Comparison of ENCODE assay signal across 8 cellular contexts in genomic region chr6:170049641-170050491, GRCh38.
DNase-seq lines count a peak whose midpoint lies in the region; ATAC-seq, FAIRE-seq and TF ChIP-seq lines count a peak whose summit lies in the region.
"Had no signal": no experiment of that assay in that cellular context is flagged by ENCODE, and none has a peak within 500 bp of the region (broad histone marks: within the 10 kb centered on the region; RNA-seq: fewer than 3 reads in every experiment).

No MANE protein-coding gene starts in this region.

- no peaks in the 10 kb centered on the region for H3K4me1 Mint-ChIP-seq in activated CD4-positive, alpha-beta T cell treated with anti-CD3 and anti-CD28 coated beads, Interleukin-2, amount 10 ng/mL, durations not matched to agents 24 days and 14 days

- H3K23me2 ChIP-seq in H1 (ENCODE audit: low read depth, low read length), result no peaks in the 10 kb centered on the region

- no peaks in the 10 kb centered on the region for H3K36me3 Mint-ChIP-seq in activated CD4-positive, alpha-beta T cell treated with anti-CD3 and anti-CD28 coated beads, Interleukin-2, amount 10 ng/mL, durations not matched to agents 24 days and 14 days (ENCODE audit: low read depth)

- 98% methylated on average over 29 of the region's 36 CpGs; no CpG with 5 or more reads in 1 of the 2 experiments for WGBS in H1 (ENCODE audit: extremely low coverage in 1 of 2, insufficient coverage in 1 of 2, insufficient read length in 1 of 2, insufficient replicate concordance in 2 of 2, low coverage in 1 of 2, low lambda C conversion rate in 2 of 2, missing lambda C conversion rate in 1 of 2), 2 experiments

- H4K91ac ChIP-seq in H1 (replicated peaks; ENCODE audit: insufficient read length, low read length), result no peak overlapping the region

- ATAC-seq in GM21717 (IDR thresholded peaks at IDR 0.05; ENCODE audit: unreplicated experiment), result no peak

- H3K27me3 ChIP-seq in H1 (replicated peaks in 1 of 4; ENCODE audit: control insufficient read depth in 3 of 4, extremely low read depth in 1 of 4, insufficient read depth in 3 of 4, low read length in 3 of 4) (no peaks in the 10 kb centered on the region), tibial artery (peaks cover 0 to 21% of the 10 kb centered on the region in 2 donors)

- no peaks in the 10 kb centered on the region for H3K9me3 Mint-ChIP-seq in activated CD4-positive, alpha-beta T cell treated with anti-CD3 and anti-CD28 coated beads, Interleukin-2, amount 10 ng/mL, durations not matched to agents 24 days and 14 days

- TF ChIP-seq POLR2A in H1 (IDR thresholded peaks at IDR 0.05; ENCODE audit: control extremely low read depth in 1 of 2, low read depth in 2 of 2, low read length in 2 of 2), result no peak

- no peak overlapping the region for H3K18ac ChIP-seq in H1 (ENCODE audit: extremely low read depth, low read length)

- no peak overlapping the region for H2AFZ ChIP-seq in H1 (ENCODE audit: low read length)

- H2BK120ac ChIP-seq in H1 (replicated peaks; ENCODE audit: low read depth, low read length), result no peak overlapping the region

- H3K36me3 ChIP-seq in H1 (ENCODE audit: control insufficient read depth in 2 of 4, insufficient read depth in 4 of 4, low read length in 3 of 4), result no peaks in the 10 kb centered on the region
- no peaks in the 10 kb centered on the region for H3K36me3 ChIP-seq in tibial artery

- H3K9ac ChIP-seq in H1 (replicated peaks in 1 of 4; ENCODE audit: extremely low read depth in 1 of 4, low read depth in 3 of 4, low read length in 3 of 4), result no peak overlapping the region

- H3K4me1 ChIP-seq in H1 (replicated peaks in 1 of 4; ENCODE audit: control insufficient read depth in 3 of 4, insufficient read depth in 4 of 4, low read length in 3 of 4) (no peaks in the 10 kb centered on the region; a peak in 1 of 7 replicates), tibial artery (no peaks in the 10 kb centered on the region)

- POLR2A ChIA-PET in H1 (lab: Charles Lee; ENCODE audit: partially characterized antibody), result no interaction called here

- no peak overlapping the region for H3K23ac ChIP-seq in H1 (ENCODE audit: insufficient read length)

- H4K5ac ChIP-seq in H1 (ENCODE audit: insufficient read length, low read depth, low read length), result no peak overlapping the region

- H3K4me2 ChIP-seq in H1 (ENCODE audit: insufficient read depth in 1 of 2, low read depth in 2 of 2, low read length in 2 of 2), result no peak overlapping the region

- H3K79me2 ChIP-seq in H1 (ENCODE audit: control insufficient read depth in 1 of 2, insufficient read depth in 2 of 2, low read length in 2 of 2), result no peaks in the 10 kb centered on the region

- intact Hi-C loops in tibial artery (cut with DNase I; ENCODE audit: low total_unique reads), result no loop called here
- intact Hi-C loops in activated CD4-positive, alpha-beta T cell treated with anti-CD3 and anti-CD28 coated beads, Interleukin-2, amount 10 ng/mL, durations not matched to agents 24 days and 14 days (cut with micrococcal nuclease), result no loop called here

- H3K14ac ChIP-seq in H1 (ENCODE audit: insufficient read length), result no peak overlapping the region

- TF ChIP-seq CTCF in H1 (IDR thresholded peaks at IDR 0.05; ENCODE audit: control extremely low read depth in 1 of 3, insufficient read depth in 1 of 3, low read depth in 1 of 3, low read length in 3 of 3) (no peak), tibial artery (IDR thresholded peaks at IDR 0.05) (no peak)

- no peak overlapping the region for H3K27ac Mint-ChIP-seq in activated CD4-positive, alpha-beta T cell treated with anti-CD3 and anti-CD28 coated beads, Interleukin-2, amount 10 ng/mL, durations not matched to agents 24 days and 14 days

- no peak for TF ChIP-seq EP300 in H1 (IDR thresholded peaks at IDR 0.05; ENCODE audit: borderline replicate concordance in 1 of 2, low read depth in 2 of 2, low read length in 2 of 2)

- no peak overlapping the region for H3K4me3 Mint-ChIP-seq in activated CD4-positive, alpha-beta T cell treated with anti-CD3 and anti-CD28 coated beads, Interleukin-2, amount 10 ng/mL, durations not matched to agents 24 days and 14 days

- no peak overlapping the region for H2BK5ac ChIP-seq in H1 (ENCODE audit: low read depth, low read length)

- no peak for FAIRE-seq in H1 (lab: Jason Lieb, UNC)

- no peak overlapping the region for H2BK15ac ChIP-seq in H1 (ENCODE audit: low read length)

- no peak overlapping the region for H4K8ac ChIP-seq in H1 (ENCODE audit: extremely low read depth, insufficient read depth, low read length)

- H3K9me3 ChIP-seq in H1 (ENCODE audit: insufficient read depth in 2 of 2, low read depth in 1 of 2, low read length in 1 of 2), result no peaks in the 10 kb centered on the region; a peak in 1 of 4 replicates
- no peaks in the 10 kb centered on the region for H3K9me3 ChIP-seq in tibial artery

- H2BK12ac ChIP-seq in H1 (ENCODE audit: low read depth, low read length), result no peak overlapping the region

- H2AK5ac ChIP-seq in H1 (ENCODE audit: low read depth, low read length), result 0 out of 2 replicates have a peak overlapping the region, but pooled peaks have one; percentile 39

- H3K4me3 ChIP-seq in H1 (ENCODE audit: extremely low read depth in 1 of 4, insufficient read depth in 2 of 4, low read depth in 3 of 4, low read length in 4 of 4) (no peak overlapping the region), tibial artery (no peak overlapping the region)

- CTCF ChIA-PET in H1 (lab: Charles Lee; ENCODE audit: partially characterized antibody), result interaction anchor here (1.4 kb wide), 1 partner anchor 218 kb away, joined by 3 read pairs; no protein-coding TSS in a partner anchor

- H3K27me3 Mint-ChIP-seq in activated CD4-positive, alpha-beta T cell treated with anti-CD3 and anti-CD28 coated beads, Interleukin-2, amount 10 ng/mL, durations not matched to agents 24 days and 14 days, result no peaks in the 10 kb centered on the region

- no peak overlapping the region for H3K56ac ChIP-seq in H1 (replicated peaks; ENCODE audit: insufficient read length, low read depth, low read length)

- H3K27ac ChIP-seq in H1 (ENCODE audit: low read depth, low read length) (no peak overlapping the region), tibial artery (no peak overlapping the region)

- no peak for TF ChIP-seq RAD21 in H1 (IDR thresholded peaks at IDR 0.05 in 1 of 2, conservative IDR thresholded peaks at IDR 0.05 in 1 of 2; ENCODE audit: low read depth in 2 of 2, low read length in 2 of 2)

- DNase-seq in MV-4-11 (lab: John Stamatoyannopoulos, UW), result peak; percentile 77
- DNase-seq in H1 (ENCODE audit: low read depth in 1 of 2, low spot score in 2 of 2), result no peak
- peak; percentile 39 for DNase-seq in midbrain (lab: John Stamatoyannopoulos, UW)
- DNase-seq in tibial artery, result peak; percentile 48 to 75
- DNase-seq in activated CD4-positive, alpha-beta T cell treated with anti-CD3 and anti-CD28 coated beads for 48 hours, result no peak
- DNase-seq in activated CD4-positive, alpha-beta T cell treated with anti-CD3 and anti-CD28 coated beads, Interleukin-2, amount 10 ng/mL, durations not matched to agents 24 days and 14 days, result no peak
- DNase-seq: NCI-H1092 treated with DMSO at 0.1 percent for 48 hours had no signal

- no peaks in the 10 kb centered on the region for H3K79me1 ChIP-seq in H1 (ENCODE audit: low read depth, low read length)

- H3K4ac ChIP-seq in H1 (replicated peaks; ENCODE audit: insufficient read length, low read depth, low read length), result no peak overlapping the region

- no peak overlapping the region for H2BK20ac ChIP-seq in H1 (ENCODE audit: low read length)

- H4K20me1 ChIP-seq in H1 (replicated peaks in 1 of 2; ENCODE audit: control insufficient read depth in 1 of 2, insufficient read depth in 2 of 2, low read length in 2 of 2), result no peaks in the 10 kb centered on the region

TF ChIP-seq in H1, 55 proteins besides CTCF, POLR2A, EP300 and RAD21:
- TF ChIP-seq ATF2 (IDR thresholded peaks at IDR 0.05; ENCODE audit: low read length) (no peak), HDAC6 (IDR thresholded peaks at IDR 0.05; ENCODE audit: low read depth, low read length) (no peak), ATF3 (IDR thresholded peaks at IDR 0.05; ENCODE audit: insufficient read depth, low read depth, low read length) (no peak), CEBPB (IDR thresholded peaks at IDR 0.05; ENCODE audit: low read depth, low read length) (no peak), ZNF274 (IDR thresholded peaks at IDR 0.05; ENCODE audit: borderline replicate concordance, extremely low read depth, low read length) (no peak), BCL11A (IDR thresholded peaks at IDR 0.05; ENCODE audit: low read depth in 2 of 2, low read length in 2 of 2) (no peak), EZH2 (IDR thresholded peaks at IDR 0.05; ENCODE audit: low read depth, low read length, severe bottlenecking) (no peak)

Comparison
In these comparisons a context has a peak if more than half of its experiments do, and no peak if none do; other contexts are left out.
1. DNase-seq: peak in MV-4-11 (single experiment), midbrain (single experiment) and tibial artery (2 of 2); none in H1 (0 of 2), activated CD4-positive, alpha-beta T cell treated with anti-CD3 and anti-CD28 coated beads for 48 hours (single experiment) and activated CD4-positive, alpha-beta T cell treated with anti-CD3 and anti-CD28 coated beads, Interleukin-2, amount 10 ng/mL, durations not matched to agents 24 days and 14 days (single experiment).